ENCODE assay signal across 12 cellular contexts in the genomic region with DNA sequence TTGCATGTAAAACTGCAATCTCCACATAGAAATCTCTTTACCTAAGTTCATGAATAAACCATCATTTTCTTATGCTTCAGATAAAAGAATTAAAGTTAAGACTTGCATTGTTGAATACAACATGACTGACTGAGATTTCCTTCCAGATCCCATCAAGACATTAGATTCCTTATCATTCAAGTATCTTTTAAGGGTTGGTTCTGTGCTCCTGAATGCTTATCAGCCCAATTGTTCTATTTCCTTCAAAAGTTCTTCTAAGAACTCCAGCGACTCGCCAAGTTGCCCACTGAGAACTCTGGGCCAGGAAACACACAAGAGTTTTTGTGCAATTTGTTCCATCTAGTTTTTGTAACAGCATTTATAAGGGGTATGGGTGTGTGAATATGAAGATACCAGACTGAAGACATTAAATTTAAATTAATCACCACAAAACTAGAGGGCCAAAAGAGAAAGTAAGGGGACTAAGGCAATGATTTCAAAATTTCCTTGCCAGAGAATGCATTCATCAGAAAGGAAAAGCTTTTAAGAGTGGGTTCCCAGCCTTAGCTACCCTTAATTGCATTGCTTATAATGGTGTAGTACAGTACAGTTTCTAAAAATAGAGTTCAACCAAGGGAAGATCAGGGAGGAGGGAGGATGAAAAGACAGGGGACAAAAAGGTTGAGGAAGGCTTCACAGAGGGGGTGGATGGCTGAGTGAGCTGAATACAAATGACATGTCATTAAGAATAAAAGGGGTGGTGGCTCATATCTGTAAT.
DNase-seq lines count a peak whose midpoint lies in the region; ATAC-seq and TF ChIP-seq lines count a peak whose summit lies in the region.
"Had no signal": no experiment of that assay in that cellular context is flagged by ENCODE, and none has a peak within 500 bp of the region (broad histone marks: within the 10 kb centered on the region; RNA-seq: fewer than 3 reads in every experiment).

No MANE protein-coding gene starts in this region.

- peak overlapping the region; percentile 29; the same call in 1 of the 2 replicates for H3K14ac ChIP-seq in IMR-90 (replicated peaks; ENCODE audit: low read depth, low read length)

- dilution Hi-C loops in IMR-90 (cut with HindIII; ENCODE audit: low sequenced_read_pairs, unreplicated experiment) = no loop called here

- intact Hi-C loops in IMR-90 (cut with micrococcal nuclease) = no loop called here

- H2AFZ ChIP-seq in ACC112 (ENCODE audit: low read length, unreplicated experiment) = no peak overlapping the region
- H2AFZ ChIP-seq in IMR-90 (replicated peaks; ENCODE audit: low read length, poor library complexity) = no peak overlapping the region
- H2AFZ ChIP-seq in neural progenitor cell (replicated peaks) = no peak overlapping the region

- H3K79me1 ChIP-seq in IMR-90 (ENCODE audit: low read depth in 1 of 2, low read length in 2 of 2) = peaks cover 9 to 77% of the 10 kb centered on the region in 2 experiments; a peak in 3 of 4 replicates

- TF ChIP-seq POLR2A in IMR-90 (IDR thresholded peaks at IDR 0.05; ENCODE audit: low read depth, low read length) = no peak

- peak overlapping the region; percentile 87 for H3K27ac Mint-ChIP-seq in endothelial cell (ENCODE audit: unreplicated experiment)
- H3K27ac Mint-ChIP-seq in neural progenitor cell = no peak overlapping the region

- no peak overlapping the region; the same call in 1 of the 2 replicates for H4K5ac ChIP-seq in IMR-90 (ENCODE audit: low read depth, low read length)

- POLR2A ChIA-PET in IMR-90 (lab: Charles Lee; ENCODE audit: unreplicated experiment) = no interaction called here

- peak overlapping the region; percentile 17; the same call in 1 of the 2 replicates for H3K23ac ChIP-seq in IMR-90 (ENCODE audit: low read depth, low read length)

- H2AK9ac ChIP-seq in IMR-90 (replicated peaks; ENCODE audit: low read depth, low read length, poor library complexity) = no peak overlapping the region

- H3K79me2 ChIP-seq in ACC112 (ENCODE audit: control insufficient read depth, insufficient read depth, low read length, unreplicated experiment) (peaks cover 87% of the 10 kb centered on the region), neural progenitor cell (ENCODE audit: low read depth) (peaks cover 100% of the 10 kb centered on the region)

- no CpG with 5 or more reads among the region's 2 CpGs for WGBS in IMR-90 (ENCODE audit: extremely low coverage in 2 of 2, insufficient read length in 1 of 2), 2 experiments

- DNase-seq in IMR-90 (no peak), endothelial cell (ENCODE audit: low spot score) (no peak), neural progenitor cell (ENCODE audit: low spot score) (no peak), OCI-M2 (lab: John Stamatoyannopoulos, UW; ENCODE audit: unreplicated experiment) (no peak), kidney tubule cell (ENCODE audit: low spot score) (no peak)
- no peak for DNase-seq in stimulated activated CD4-positive, alpha-beta T cell treated with anti-CD3 and anti-CD28 coated beads, Interleukin-4, amount 100 ng/mL, for 1 hour
- DNase-seq: NCI-H1930, T-helper 2 cell had no signal

- H3K27me3 Mint-ChIP-seq in endothelial cell (ENCODE audit: unreplicated experiment) = peaks cover 11% of the 10 kb centered on the region
- H3K27me3 Mint-ChIP-seq in neural progenitor cell (ENCODE audit: insufficient read depth, low read depth) = peaks cover 4% of the 10 kb centered on the region

- H3K36me3 ChIP-seq in ACC112 (ENCODE audit: insufficient read depth, low read length) (no peaks in the 10 kb centered on the region), IMR-90 (ENCODE audit: control insufficient read depth, insufficient read depth, low read length) (no peaks in the 10 kb centered on the region), neural progenitor cell (no peaks in the 10 kb centered on the region)

- peak overlapping the region; percentile 13; the same call in 1 of the 2 replicates for H3K4me3 ChIP-seq in ACC112 (ENCODE audit: low read depth, low read length)
- H3K4me3 ChIP-seq in IMR-90 (ENCODE audit: insufficient read depth, low read depth, low read length) = no peak overlapping the region
- H3K4me3 ChIP-seq in neural progenitor cell = no peak overlapping the region
- H3K4me3 ChIP-seq: K562 had no signal

- 0 out of 4 replicates have a peak overlapping the region, but pooled peaks of 1 of the 2 experiments have one; percentile 19 for H4K8ac ChIP-seq in IMR-90 (ENCODE audit: low read depth in 2 of 2, low read length in 2 of 2)

- BruUV-seq in IMR-90 (replicated peaks; lab: Mats Ljungman, UMichigan) = no TSS peak

- H3K18ac ChIP-seq in IMR-90 (ENCODE audit: low read depth, low read length) = no peak overlapping the region

- peaks cover 37% of the 10 kb centered on the region for H3K9me1 ChIP-seq in IMR-90 (ENCODE audit: insufficient read depth, low read length)

- no peak overlapping the region for H2BK20ac ChIP-seq in IMR-90 (ENCODE audit: low read depth, low read length)

- H2BK15ac ChIP-seq in IMR-90 (ENCODE audit: low read depth, low read length) = no peak overlapping the region

- no peak for TF ChIP-seq RAD21 in IMR-90 (IDR thresholded peaks at IDR 0.05; ENCODE audit: low read length)

- H3K4me2 ChIP-seq in IMR-90 (ENCODE audit: low read depth, low read length) (peak overlapping the region; percentile 50; the same call in 1 of the 2 replicates), neural progenitor cell (peak overlapping the region; percentile 28)

- H3K4me1 Mint-ChIP-seq in endothelial cell (ENCODE audit: unreplicated experiment) = peaks cover 86% of the 10 kb centered on the region
- peaks cover 56% of the 10 kb centered on the region for H3K4me1 Mint-ChIP-seq in neural progenitor cell

- 0 out of 2 replicates have a peak overlapping the region, but pooled peaks have one; percentile 17 for H3K4ac ChIP-seq in IMR-90 (ENCODE audit: low read depth, low read length)

- no peak overlapping the region; the same call in 1 of the 2 replicates for H2BK120ac ChIP-seq in IMR-90 (ENCODE audit: low read depth, low read length)

- peak overlapping the region; percentile 47 for H3K4me3 Mint-ChIP-seq in endothelial cell (ENCODE audit: unreplicated experiment)
- H3K4me3 Mint-ChIP-seq in neural progenitor cell = no peak overlapping the region

- H3K27me3 ChIP-seq in ACC112 (ENCODE audit: insufficient read depth, low read length) (no peaks in the 10 kb centered on the region), IMR-90 (ENCODE audit: control insufficient read depth, insufficient read depth, low read length) (no peaks in the 10 kb centered on the region), neural progenitor cell (no peaks in the 10 kb centered on the region)

- H3K27ac ChIP-seq in ACC112 (ENCODE audit: low read depth, low read length) (peak overlapping the region; percentile 97), IMR-90 (ENCODE audit: insufficient read depth, low read length) (peak overlapping the region; percentile 23; the same call in 1 of the 2 replicates), neural progenitor cell (no peak overlapping the region)
- H3K27ac ChIP-seq: C4-2B had no signal

- H3K9me3 ChIP-seq in IMR-90 (ENCODE audit: control insufficient read depth, insufficient read depth, low read length) (no peaks in the 10 kb centered on the region), neural progenitor cell (ENCODE audit: low read depth) (no peaks in the 10 kb centered on the region)

- in situ Hi-C loops in IMR-90 (cut with MboI; ENCODE audit: low sequenced_read_pairs) = no loop called here

- H3K9ac ChIP-seq in IMR-90 (ENCODE audit: low read depth, low read length) (no peak overlapping the region), neural progenitor cell (no peak overlapping the region)

- ATAC-seq in IMR-90 (ENCODE audit: low read depth) (no peak), GM21723 (IDR thresholded peaks at IDR 0.05; ENCODE audit: unreplicated experiment) (no peak)
- ATAC-seq: K562 had no signal

- H4K20me1 ChIP-seq in IMR-90 (ENCODE audit: insufficient read depth, low read length) (peaks cover 82% of the 10 kb centered on the region), neural progenitor cell (ENCODE audit: low read depth) (peaks cover 100% of the 10 kb centered on the region)

- H2AK5ac ChIP-seq in IMR-90 (ENCODE audit: low read depth, low read length) = 0 out of 2 replicates have a peak overlapping the region, but pooled peaks have one; percentile 7

- no peaks in the 10 kb centered on the region for H3K36me3 Mint-ChIP-seq in endothelial cell (ENCODE audit: low read depth, unreplicated experiment)
- peaks cover 2% of the 10 kb centered on the region for H3K36me3 Mint-ChIP-seq in neural progenitor cell

- no peak overlapping the region for H4K91ac ChIP-seq in IMR-90 (ENCODE audit: insufficient read depth, low read depth, low read length)

- TF ChIP-seq CTCF in IMR-90 (conservative IDR thresholded peaks at IDR 0.05; ENCODE audit: low read depth, low read length) (no peak), endothelial cell (IDR thresholded peaks at IDR 0.05; ENCODE audit: unreplicated experiment) (no peak), neural progenitor cell (IDR thresholded peaks at IDR 0.05) (no peak)

- H2BK5ac ChIP-seq in IMR-90 (ENCODE audit: low read depth, low read length, poor library complexity, severe bottlenecking) = peak overlapping the region; percentile 13

- H3K56ac ChIP-seq in IMR-90 (ENCODE audit: extremely low read depth, insufficient read depth, low read length) = no peak overlapping the region

- H3K4me1 ChIP-seq in ACC112 (ENCODE audit: control insufficient read depth, insufficient read depth, low read length, unreplicated experiment) (peaks cover 92% of the 10 kb centered on the region), IMR-90 (ENCODE audit: control insufficient read depth, insufficient read depth, low read length) (peaks cover 47% of the 10 kb centered on the region), neural progenitor cell (peaks cover 54% of the 10 kb centered on the region)

- CTCF ChIA-PET in IMR-90 (lab: Yijun Ruan, JAX) = interaction anchor here (0.9 kb wide), 1 partner anchor 10 kb away, joined by 4 read pairs; no protein-coding TSS in a partner anchor

- H3K9me3 Mint-ChIP-seq in endothelial cell (ENCODE audit: unreplicated experiment) = no peaks in the 10 kb centered on the region
- H3K9me3 Mint-ChIP-seq in neural progenitor cell = no peaks in the 10 kb centered on the region

- peaks cover 13% of the 10 kb centered on the region for H3F3A ChIP-seq in neural progenitor cell (ENCODE audit: low read depth)

TF ChIP-seq in IMR-90, 13 proteins besides CTCF, POLR2A, EP300 and RAD21 (continues in another document):
- TF ChIP-seq SMC3 (IDR thresholded peaks at IDR 0.05; ENCODE audit: low read depth, low read length) (no peak), RCOR1 (IDR thresholded peaks at IDR 0.05; ENCODE audit: insufficient replicate concordance, low read length) (no peak), RFX5 (IDR thresholded peaks at IDR 0.05; ENCODE audit: low read depth, low read length) (no peak), BHLHE40 (IDR thresholded peaks at IDR 0.05; ENCODE audit: low read depth, low read length) (no peak)
- TF ChIP-seq, protein P1, sequence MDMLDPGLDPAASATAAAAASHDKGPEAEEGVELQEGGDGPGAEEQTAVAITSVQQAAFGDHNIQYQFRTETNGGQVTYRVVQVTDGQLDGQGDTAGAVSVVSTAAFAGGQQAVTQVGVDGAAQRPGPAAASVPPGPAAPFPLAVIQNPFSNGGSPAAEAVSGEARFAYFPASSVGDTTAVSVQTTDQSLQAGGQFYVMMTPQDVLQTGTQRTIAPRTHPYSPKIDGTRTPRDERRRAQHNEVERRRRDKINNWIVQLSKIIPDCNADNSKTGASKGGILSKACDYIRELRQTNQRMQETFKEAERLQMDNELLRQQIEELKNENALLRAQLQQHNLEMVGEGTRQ (IDR thresholded peaks at IDR 0.05; ENCODE audit: low read depth, low read length) = no peak
